ENCODE assay signal across 8 cellular contexts in the genomic region with DNA sequence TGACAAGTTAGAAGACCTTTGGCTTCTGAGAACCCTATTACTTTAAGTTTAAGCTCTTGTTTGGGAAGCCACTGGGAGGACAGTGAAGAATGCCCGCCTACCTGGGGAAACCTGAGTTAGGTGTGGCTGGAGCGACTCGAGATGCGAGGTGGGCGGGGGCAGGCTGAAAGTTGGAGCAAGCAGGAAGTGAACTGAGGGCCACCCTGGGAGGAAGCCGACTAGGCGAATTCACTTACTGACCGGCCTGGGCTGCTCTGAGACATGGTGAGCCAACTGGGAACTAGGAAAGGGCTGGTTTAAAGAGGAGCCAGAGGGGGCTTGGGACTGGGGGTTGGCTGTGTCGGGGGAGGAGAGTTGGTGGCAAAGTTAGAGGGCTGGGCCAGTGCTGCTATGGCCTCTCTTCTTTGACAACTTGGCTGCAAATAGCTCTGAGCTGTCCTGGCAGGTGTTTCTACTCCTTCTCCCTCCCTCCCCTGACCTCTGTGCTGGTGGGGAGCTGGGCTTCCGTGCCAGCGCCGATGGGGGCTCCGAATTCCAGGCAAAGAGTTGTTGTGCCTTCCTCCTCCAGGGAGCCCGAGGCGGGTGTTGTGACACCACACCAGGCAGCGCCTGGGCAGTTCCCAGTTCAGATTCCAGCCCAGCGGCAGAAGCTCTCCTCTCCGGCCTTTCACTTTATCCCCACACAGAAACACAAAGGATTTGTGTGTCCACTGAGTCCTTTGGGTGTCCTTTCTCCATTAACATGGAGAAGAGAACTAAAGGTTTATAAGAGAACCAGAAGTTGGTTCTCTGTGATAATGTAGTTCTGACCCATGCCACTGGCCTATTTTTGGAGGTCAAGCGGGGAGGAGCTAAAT. TPM values are rescaled to one million over a fixed set of nuclear protein-coding genes. Genes with fewer than 3 reads are reported as not detected.
A peak's percentile ranks its signal among the peaks of the same experiment; 100 is the strongest.
DNase-seq lines count a peak whose midpoint lies in the region; ATAC-seq and TF ChIP-seq lines count a peak whose summit lies in the region.

TSS of gene VAMP8 (plus strand) at position 201 of the 857 bp plus-strand sequence. CDS start at position 262, 61 bp downstream.

- H3K36me3 Mint-ChIP-seq in CD8-positive, alpha-beta T cell: peaks cover 32% of the 10 kb centered on the region
- peaks cover 19% of the 10 kb centered on the region for H3K36me3 Mint-ChIP-seq in activated CD4-positive, alpha-beta T cell treated with anti-CD3 and anti-CD28 coated beads, Interleukin-2, amount 10 ng/mL, durations not matched to agents 24 days and 14 days (ENCODE audit: low read depth)
- H3K36me3 Mint-ChIP-seq in endodermal cell (ENCODE audit: low read depth) (peaks cover 12% of the 10 kb centered on the region), naive B cell (peaks cover 10 to 12% of the 10 kb centered on the region in 2 donors)

- peak within 1 kb of the TSS; percentile 66 for H3K9ac ChIP-seq in endodermal cell (ENCODE audit: extremely low read depth, low read length, poor library complexity, severe bottlenecking)

- intact Hi-C loops in CD8-positive, alpha-beta T cell (cut with DNase I, micrococcal nuclease): loop anchor here (1.0 to 2.0 kb wide), 3 partner anchors 17 to 18 kb away; partner anchors contain the start of genes RNF181 (in 2 of the 2) and GGCX (in 1 of the 2)
- intact Hi-C loops in activated CD4-positive, alpha-beta T cell treated with anti-CD3 and anti-CD28 coated beads, Interleukin-2, amount 10 ng/mL, durations not matched to agents 24 days and 14 days (cut with micrococcal nuclease): loop anchor here (1.0 to 2.0 kb wide), 3 partner anchors 8 to 17 kb away; partner anchors contain the start of genes GGCX and RNF181

- peak within 1 kb of the TSS; percentile 92 for H3K27ac Mint-ChIP-seq in CD8-positive, alpha-beta T cell
- H3K27ac Mint-ChIP-seq in activated CD4-positive, alpha-beta T cell treated with anti-CD3 and anti-CD28 coated beads, Interleukin-2, amount 10 ng/mL, durations not matched to agents 24 days and 14 days: peak within 1 kb of the TSS; percentile 81
- H3K27ac Mint-ChIP-seq in endodermal cell (peak within 1 kb of the TSS; percentile 91), naive B cell (peak within 1 kb of the TSS; percentile 85 to 98 (median 96))

- peaks cover 43% of the 10 kb centered on the region for H3K4me1 Mint-ChIP-seq in CD8-positive, alpha-beta T cell (ENCODE audit: low read depth)
- peaks cover 30% of the 10 kb centered on the region for H3K4me1 Mint-ChIP-seq in activated CD4-positive, alpha-beta T cell treated with anti-CD3 and anti-CD28 coated beads, Interleukin-2, amount 10 ng/mL, durations not matched to agents 24 days and 14 days
- H3K4me1 Mint-ChIP-seq in endodermal cell: peaks cover 48% of the 10 kb centered on the region
- peaks cover 33 to 46% (median 40%) of the 10 kb centered on the region in 3 donors for H3K4me1 Mint-ChIP-seq in naive B cell

- peak within 1 kb of the TSS; percentile 64 for H3K27ac ChIP-seq in CD8-positive, alpha-beta T cell (ENCODE audit: low read depth, low read length)
- H3K27ac ChIP-seq in endodermal cell (ENCODE audit: low read depth, low read length): peak within 1 kb of the TSS; percentile 92
- peak within 1 kb of the TSS; percentile 63 for H3K27ac ChIP-seq in substantia nigra (ENCODE audit: low read depth, low read length, poor library complexity, severe bottlenecking)

- WGBS in endodermal cell (ENCODE audit: insufficient coverage in 1 of 2, insufficient read length in 1 of 2), 2 experiments: 11 to 20% methylated on average over 11 to 19 of the region's 19 CpGs

- no peaks in the 10 kb centered on the region for H3K27me3 Mint-ChIP-seq in CD8-positive, alpha-beta T cell (ENCODE audit: low read depth)
- H3K27me3 Mint-ChIP-seq in activated CD4-positive, alpha-beta T cell treated with anti-CD3 and anti-CD28 coated beads, Interleukin-2, amount 10 ng/mL, durations not matched to agents 24 days and 14 days: peaks cover 2% of the 10 kb centered on the region
- H3K27me3 Mint-ChIP-seq in endodermal cell (ENCODE audit: insufficient read depth) (no peaks in the 10 kb centered on the region), naive B cell (peaks cover 0 to 2% (median 0%) of the 10 kb centered on the region in 3 donors)

- CTCF ChIA-PET in CD8-positive, alpha-beta T cell (lab: Charles Lee): interaction anchor here (1.1 to 1.4 kb wide), 2 partner anchors 26 to 188 kb away, joined by 4 read pairs; no protein-coding TSS in a partner anchor

- H3K27me3 ChIP-seq in CD8-positive, alpha-beta T cell (ENCODE audit: insufficient read depth, low read length): no peaks in the 10 kb centered on the region
- H3K27me3 ChIP-seq in endodermal cell (ENCODE audit: control insufficient read depth, insufficient read depth, low read length, poor library complexity, severe bottlenecking) (no peaks in the 10 kb centered on the region), MG63 (no peaks in the 10 kb centered on the region)

- H3K9me3 ChIP-seq in CD8-positive, alpha-beta T cell (ENCODE audit: low read length): no peaks in the 10 kb centered on the region
- H3K9me3 ChIP-seq in endodermal cell (ENCODE audit: control insufficient read depth, low read length): no peaks in the 10 kb centered on the region
- no peaks in the 10 kb centered on the region for H3K9me3 ChIP-seq in MG63

- DNase-seq in CD8-positive, alpha-beta T cell: peak; percentile 28 to 76 (median 63)
- peak; percentile 77 for DNase-seq in LoVo (ENCODE audit: low spot score)
- DNase-seq in activated CD4-positive, alpha-beta T cell treated with anti-CD3 and anti-CD28 coated beads, Interleukin-2, amount 10 ng/mL, durations not matched to agents 24 days and 14 days: peak; percentile 88
- DNase-seq in endodermal cell: peak; percentile 95
- DNase-seq in naive B cell: peak; percentile 47
- DNase-seq in substantia nigra (lab: John Stamatoyannopoulos, UW): peak in 4 of 49 donors; percentile 13 to 30 (median 22)
- DNase-seq in MG63: no peak

- TF ChIP-seq CTCF in CD8-positive, alpha-beta T cell (IDR thresholded peaks at IDR 0.05): no peak
- TF ChIP-seq CTCF in endodermal cell (conservative IDR thresholded peaks at IDR 0.05): no peak

- H3K4me3 ChIP-seq in CD8-positive, alpha-beta T cell (ENCODE audit: low read depth, low read length): peak within 1 kb of the TSS; percentile 85
- H3K4me3 ChIP-seq in endodermal cell (ENCODE audit: low read length) (peak within 1 kb of the TSS; percentile 87), MG63 (no peak within 1 kb of the TSS)

- ATAC-seq in CD8-positive, alpha-beta T cell: peak; percentile 79
- ATAC-seq in GM21367 (IDR thresholded peaks at IDR 0.05; ENCODE audit: unreplicated experiment): peak; percentile 54
- ATAC-seq in naive B cell (ENCODE audit: low read depth in 2 of 2): peak; percentile 50 to 61

- peak within 1 kb of the TSS; percentile 93 for H3K4me3 Mint-ChIP-seq in CD8-positive, alpha-beta T cell
- H3K4me3 Mint-ChIP-seq in activated CD4-positive, alpha-beta T cell treated with anti-CD3 and anti-CD28 coated beads, Interleukin-2, amount 10 ng/mL, durations not matched to agents 24 days and 14 days: peak within 1 kb of the TSS; percentile 95
- H3K4me3 Mint-ChIP-seq in endodermal cell: peak within 1 kb of the TSS; percentile 85
- peak within 1 kb of the TSS; percentile 84 to 98 (median 94) for H3K4me3 Mint-ChIP-seq in naive B cell

- peaks cover 18% of the 10 kb centered on the region for H3K4me1 ChIP-seq in CD8-positive, alpha-beta T cell (ENCODE audit: insufficient read depth, low read length)
- H3K4me1 ChIP-seq in endodermal cell (ENCODE audit: control insufficient read depth, insufficient read depth, low read length): peaks cover 16% of the 10 kb centered on the region

- POLR2A ChIA-PET in CD8-positive, alpha-beta T cell (lab: Charles Lee): interaction anchor here (0.9 to 3.7 kb wide), 5 partner anchors 14 to 250 kb away, joined by 3 to 19 read pairs (median 4); partner anchors contain the start of genes MAT2A, RNF181, TGOLN2 and TMEM150A

- H3K9me3 Mint-ChIP-seq in CD8-positive, alpha-beta T cell: no peaks in the 10 kb centered on the region
- H3K9me3 Mint-ChIP-seq in activated CD4-positive, alpha-beta T cell treated with anti-CD3 and anti-CD28 coated beads, Interleukin-2, amount 10 ng/mL, durations not matched to agents 24 days and 14 days: no peaks in the 10 kb centered on the region
- H3K9me3 Mint-ChIP-seq in endodermal cell: no peaks in the 10 kb centered on the region
- no peaks in the 10 kb centered on the region for H3K9me3 Mint-ChIP-seq in naive B cell

- peaks cover 9% of the 10 kb centered on the region for H3K36me3 ChIP-seq in CD8-positive, alpha-beta T cell (ENCODE audit: insufficient read depth, low read length)
- H3K36me3 ChIP-seq in endodermal cell (ENCODE audit: control insufficient read depth, insufficient read depth, low read length) (peaks cover 24% of the 10 kb centered on the region), MG63 (no peaks in the 10 kb centered on the region)

RNA-seq across cellular contexts. Expression of gene VAMP8, which starts in this region (rescaled TPM):
- total RNA-seq in CD8-positive, alpha-beta T cell: 10 to 100 TPM; 28.1 to 28.7 TPM
- 90.9 and 91.3 TPM in 2 replicates for total RNA-seq in activated CD4-positive, alpha-beta T cell treated with anti-CD3 and anti-CD28 coated beads, Interleukin-2, amount 10 ng/mL, durations not matched to agents 24 days and 14 days
- total RNA-seq in endodermal cell: 100 to 1,000 TPM in 1 of 2 donors, 10 to 100 TPM in 1; 80.4 to 146 TPM
- 60.6 TPM for polyA plus RNA-seq in endodermal cell (2013, experiment 1 of 2)
- 58.9 TPM for polyA plus RNA-seq in endodermal cell (2013, experiment 2 of 2)
- polyA plus RNA-seq in naive B cell (ENCODE audit: low read depth in 6 of 6): 100 to 1,000 TPM; 262 to 339 (median 305) TPM
- total RNA-seq in MG63 (2014; rRNA removed; shearing (Covaris generic); ENCODE audit: low replicate concordance): not detected in 2 replicates

Comparison
In these comparisons a context has a peak if more than half of its experiments do, and no peak if none do; other contexts are left out.
1. RNA of gene VAMP8 (total RNA-seq): 80.4 to 146 TPM in endodermal cell, 90.9 to 91.3 TPM in activated CD4-positive, alpha-beta T cell treated with anti-CD3 and anti-CD28 coated beads, Interleukin-2, amount 10 ng/mL, durations not matched to agents 24 days and 14 days and 28.1 to 28.7 TPM in CD8-positive, alpha-beta T cell; not detected in MG63; every median in the first group is over 10 times any median in the second.
2. Peak in every context shown above with its lines, with median percentiles within 50 percentile points of each other: ATAC-seq, H3K27ac ChIP-seq, H3K27ac Mint-ChIP-seq and H3K4me3 Mint-ChIP-seq.